In genomic region chr7:73770002-73770859, GRCh38 we compare ENCODE assay signal across 8 cellular contexts. TPM values are rescaled to one million over a fixed set of nuclear protein-coding genes. Genes with fewer than 3 reads are reported as not detected.
DNase-seq lines count a peak whose midpoint lies in the region; ATAC-seq and TF ChIP-seq lines count a peak whose summit lies in the region.

A gene with protein sequence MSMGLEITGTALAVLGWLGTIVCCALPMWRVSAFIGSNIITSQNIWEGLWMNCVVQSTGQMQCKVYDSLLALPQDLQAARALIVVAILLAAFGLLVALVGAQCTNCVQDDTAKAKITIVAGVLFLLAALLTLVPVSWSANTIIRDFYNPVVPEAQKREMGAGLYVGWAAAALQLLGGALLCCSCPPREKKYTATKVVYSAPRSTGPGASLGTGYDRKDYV (minus strand): TSS chr7:73770270. CDS start chr7:73770049, 221 bp downstream.

- no peaks in the 10 kb centered on the region for H4K20me1 ChIP-seq in neural cell (ENCODE audit: insufficient read depth)

- no peaks in the 10 kb centered on the region for H3K4me1 ChIP-seq in endodermal cell (ENCODE audit: control insufficient read depth, insufficient read depth, low read length)

- H2AFZ ChIP-seq in neural cell (ENCODE audit: low read depth, low read length) = no peak within 1 kb of the TSS

- peak within 1 kb of the TSS; percentile 75 for H3K4me3 ChIP-seq in endodermal cell (ENCODE audit: low read length)
- H3K4me3 ChIP-seq in neural cell (ENCODE audit: low read length) = peak within 1 kb of the TSS; percentile 61

- H3K4me3 Mint-ChIP-seq in endodermal cell = peak within 1 kb of the TSS; percentile 65
- H3K4me3 Mint-ChIP-seq in natural killer cell treated with Interleukin-12 subunit alpha and Interleukin-12 subunit beta and Interleukin-15 and Interleukin-18, amount 100 ng/mL, for 72 hours = no peak within 1 kb of the TSS

- H3K9me2 ChIP-seq in neural cell (ENCODE audit: insufficient read depth, low read length) = no peaks in the 10 kb centered on the region

- no peak for TF ChIP-seq RAD21 in neural cell (conservative IDR thresholded peaks at IDR 0.05)

- H3K27ac Mint-ChIP-seq in endodermal cell = peak within 1 kb of the TSS; percentile 79
- no peak within 1 kb of the TSS for H3K27ac Mint-ChIP-seq in natural killer cell treated with Interleukin-12 subunit alpha and Interleukin-12 subunit beta and Interleukin-15 and Interleukin-18, amount 100 ng/mL, for 72 hours

- H3K27me3 ChIP-seq in endodermal cell (ENCODE audit: control insufficient read depth, insufficient read depth, low read length, poor library complexity, severe bottlenecking) (peaks cover 22% of the 10 kb centered on the region), neural cell (ENCODE audit: insufficient read depth, low read depth, low read length) (peaks cover 11% of the 10 kb centered on the region)

- no peaks in the 10 kb centered on the region for H3K9me3 Mint-ChIP-seq in endodermal cell
- H3K9me3 Mint-ChIP-seq in natural killer cell treated with Interleukin-12 subunit alpha and Interleukin-12 subunit beta and Interleukin-15 and Interleukin-18, amount 100 ng/mL, for 72 hours = no peaks in the 10 kb centered on the region

- H3K36me3 ChIP-seq in endodermal cell (ENCODE audit: control insufficient read depth, insufficient read depth, low read length) (no peaks in the 10 kb centered on the region), neural cell (ENCODE audit: insufficient read depth, low read length) (no peaks in the 10 kb centered on the region)

- TF ChIP-seq CTCF in endodermal cell (conservative IDR thresholded peaks at IDR 0.05) = no peak
- no peak for TF ChIP-seq CTCF in neural cell (IDR thresholded peaks at IDR 0.05; ENCODE audit: poor library complexity, severe bottlenecking)

- H3K27ac ChIP-seq in endodermal cell (ENCODE audit: low read depth, low read length) (no peak within 1 kb of the TSS), neural cell (ENCODE audit: low read length) (no peak within 1 kb of the TSS)

- TF ChIP-seq EP300 in neural cell (conservative IDR thresholded peaks at IDR 0.05; ENCODE audit: poor library complexity, severe bottlenecking) = no peak

- no peaks in the 10 kb centered on the region for H3F3A ChIP-seq in neural cell (ENCODE audit: insufficient read depth, low read length, poor library complexity, severe bottlenecking)

- H3K79me2 ChIP-seq in neural cell (replicated peaks; ENCODE audit: insufficient read depth, low read length) = no peaks in the 10 kb centered on the region

- no peaks in the 10 kb centered on the region for H3K9me3 ChIP-seq in endodermal cell (ENCODE audit: control insufficient read depth, low read length)
- no peaks in the 10 kb centered on the region for H3K9me3 ChIP-seq in neural cell (ENCODE audit: low read length)

- H3K4me2 ChIP-seq in neural cell (ENCODE audit: low read length) = no peak within 1 kb of the TSS

- no peak for ATAC-seq in HG02885 (IDR thresholded peaks at IDR 0.05; ENCODE audit: poor library complexity, unreplicated experiment)
- no peak for ATAC-seq in HG03378 (IDR thresholded peaks at IDR 0.05; ENCODE audit: unreplicated experiment)
- no peak for ATAC-seq in natural killer cell treated with Interleukin-12 subunit alpha and Interleukin-12 subunit beta and Interleukin-15 and Interleukin-18, amount 100 ng/mL, for 72 hours

- H3K4me1 Mint-ChIP-seq in endodermal cell = peaks cover 4% of the 10 kb centered on the region
- no peaks in the 10 kb centered on the region for H3K4me1 Mint-ChIP-seq in natural killer cell treated with Interleukin-12 subunit alpha and Interleukin-12 subunit beta and Interleukin-15 and Interleukin-18, amount 100 ng/mL, for 72 hours (ENCODE audit: low read depth in 2 of 2)

- no peak within 1 kb of the TSS for H3K9ac ChIP-seq in endodermal cell (ENCODE audit: extremely low read depth, low read length, poor library complexity, severe bottlenecking)
- H3K9ac ChIP-seq in neural cell (ENCODE audit: low read length) = no peak within 1 kb of the TSS

- 6 to 10% methylated on average over 11 to 82 of the region's 82 CpGs for WGBS in endodermal cell (ENCODE audit: insufficient coverage in 1 of 2, insufficient read length in 1 of 2), 2 experiments

- peaks cover 6% of the 10 kb centered on the region for H3K36me3 Mint-ChIP-seq in endodermal cell (ENCODE audit: low read depth)
- H3K36me3 Mint-ChIP-seq in natural killer cell treated with Interleukin-12 subunit alpha and Interleukin-12 subunit beta and Interleukin-15 and Interleukin-18, amount 100 ng/mL, for 72 hours = no peaks in the 10 kb centered on the region

- H3K27me3 Mint-ChIP-seq in endodermal cell (ENCODE audit: insufficient read depth) = peaks cover 41% of the 10 kb centered on the region
- peaks cover 14 to 15% of the 10 kb centered on the region in 2 donors for H3K27me3 Mint-ChIP-seq in natural killer cell treated with Interleukin-12 subunit alpha and Interleukin-12 subunit beta and Interleukin-15 and Interleukin-18, amount 100 ng/mL, for 72 hours

- DNase-seq in AG20443 (ENCODE audit: low spot score) = peak; percentile 40
- peak; percentile 49 for DNase-seq in HuH-7.5 (ENCODE audit: low spot score)
- DNase-seq in RPMI8226 = peak; percentile 98
- DNase-seq in endodermal cell = peak; percentile 96
- no peak for DNase-seq in natural killer cell treated with Interleukin-12 subunit alpha and Interleukin-12 subunit beta and Interleukin-15 and Interleukin-18, amount 100 ng/mL, for 72 hours (ENCODE audit: low spot score)

TF ChIP-seq in neural cell, 6 proteins besides CTCF, POLR2A, EP300 and RAD21:
- no peak for TF ChIP-seq POLR2AphosphoS5 (IDR thresholded peaks at IDR 0.05)
- no peak for TF ChIP-seq SMC3 (conservative IDR thresholded peaks at IDR 0.05; ENCODE audit: poor library complexity)
- TF ChIP-seq TAF1 (IDR thresholded peaks at IDR 0.05; ENCODE audit: low read depth) = no peak
- no peak for TF ChIP-seq MXI1 (conservative IDR thresholded peaks at IDR 0.05; ENCODE audit: poor library complexity, severe bottlenecking)
- TF ChIP-seq EZH2 (IDR thresholded peaks at IDR 0.05; ENCODE audit: borderline replicate concordance, insufficient read depth, low read length, poor library complexity, severe bottlenecking) = no peak
- TF ChIP-seq, protein P1, sequence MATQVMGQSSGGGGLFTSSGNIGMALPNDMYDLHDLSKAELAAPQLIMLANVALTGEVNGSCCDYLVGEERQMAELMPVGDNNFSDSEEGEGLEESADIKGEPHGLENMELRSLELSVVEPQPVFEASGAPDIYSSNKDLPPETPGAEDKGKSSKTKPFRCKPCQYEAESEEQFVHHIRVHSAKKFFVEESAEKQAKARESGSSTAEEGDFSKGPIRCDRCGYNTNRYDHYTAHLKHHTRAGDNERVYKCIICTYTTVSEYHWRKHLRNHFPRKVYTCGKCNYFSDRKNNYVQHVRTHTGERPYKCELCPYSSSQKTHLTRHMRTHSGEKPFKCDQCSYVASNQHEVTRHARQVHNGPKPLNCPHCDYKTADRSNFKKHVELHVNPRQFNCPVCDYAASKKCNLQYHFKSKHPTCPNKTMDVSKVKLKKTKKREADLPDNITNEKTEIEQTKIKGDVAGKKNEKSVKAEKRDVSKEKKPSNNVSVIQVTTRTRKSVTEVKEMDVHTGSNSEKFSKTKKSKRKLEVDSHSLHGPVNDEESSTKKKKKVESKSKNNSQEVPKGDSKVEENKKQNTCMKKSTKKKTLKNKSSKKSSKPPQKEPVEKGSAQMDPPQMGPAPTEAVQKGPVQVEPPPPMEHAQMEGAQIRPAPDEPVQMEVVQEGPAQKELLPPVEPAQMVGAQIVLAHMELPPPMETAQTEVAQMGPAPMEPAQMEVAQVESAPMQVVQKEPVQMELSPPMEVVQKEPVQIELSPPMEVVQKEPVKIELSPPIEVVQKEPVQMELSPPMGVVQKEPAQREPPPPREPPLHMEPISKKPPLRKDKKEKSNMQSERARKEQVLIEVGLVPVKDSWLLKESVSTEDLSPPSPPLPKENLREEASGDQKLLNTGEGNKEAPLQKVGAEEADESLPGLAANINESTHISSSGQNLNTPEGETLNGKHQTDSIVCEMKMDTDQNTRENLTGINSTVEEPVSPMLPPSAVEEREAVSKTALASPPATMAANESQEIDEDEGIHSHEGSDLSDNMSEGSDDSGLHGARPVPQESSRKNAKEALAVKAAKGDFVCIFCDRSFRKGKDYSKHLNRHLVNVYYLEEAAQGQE (IDR thresholded peaks at IDR 0.05; ENCODE audit: borderline replicate concordance) = no peak

RNA-seq across cellular contexts. Expression of the gene that starts here (rescaled TPM):
- total RNA-seq in endodermal cell = 10 to 100 TPM; 20.7 to 47.0 TPM
- 4.2 TPM for polyA plus RNA-seq in endodermal cell (2013, experiment 1 of 2)
- 3.6 TPM for polyA plus RNA-seq in endodermal cell (2013, experiment 2 of 2)
- polyA plus RNA-seq in neural cell = not detected in 2 replicates
- not detected in 2 replicates for polyA minus RNA-seq in neural cell
- total RNA-seq in natural killer cell treated with Interleukin-12 subunit alpha and Interleukin-12 subunit beta and Interleukin-15 and Interleukin-18, amount 100 ng/mL, for 72 hours = not detected

Comparison
In these comparisons a context has a peak if more than half of its experiments do, and no peak if none do; other contexts are left out.
1. RNA of the gene that starts here (total RNA-seq): 20.7 to 47.0 TPM in endodermal cell; not detected in natural killer cell treated with Interleukin-12 subunit alpha and Interleukin-12 subunit beta and Interleukin-15 and Interleukin-18, amount 100 ng/mL, for 72 hours; every median in the first group is over 10 times any median in the second.